20 cellular contexts compared by ENCODE assay signal in genomic region chr7:34136698-34137097, GRCh38.
"Had no signal": no experiment of that assay in that cellular context is flagged by ENCODE, and none has a peak within 500 bp of the region (broad histone marks: within the 10 kb centered on the region; RNA-seq: fewer than 3 reads in every experiment).

No MANE protein-coding gene starts in this region.

- H3K9me3 ChIP-seq: adrenal gland, breast epithelium, colonic mucosa, esophagus squamous epithelium, gastroesophageal sphincter, right lobe of liver, stomach, suprapubic skin, transverse colon had no signal

- H3K36me3 ChIP-seq: adrenal gland, breast epithelium, colonic mucosa, esophagus squamous epithelium, gastroesophageal sphincter, right lobe of liver, stomach, suprapubic skin, transverse colon had no signal

- H3K27me3 ChIP-seq: adrenal gland, breast epithelium, colonic mucosa, esophagus squamous epithelium, gastroesophageal sphincter, right lobe of liver, stomach, suprapubic skin, transverse colon had no signal

- H3K4me3 ChIP-seq: adrenal gland, breast epithelium, colonic mucosa, esophagus squamous epithelium, gastroesophageal sphincter, right lobe of liver, stomach, suprapubic skin, transverse colon had no signal

- ATAC-seq: gastroesophageal sphincter; left ventricle myocardium superior; stimulated activated effector memory CD8-positive, alpha-beta T cell treated with anti-CD3 and anti-CD28 coated beads, Interleukin-12 subunit alpha, Interleukin-12 subunit beta, amount 100 ng/mL, for 72 hours had no signal

- DNase-seq: activated gamma-delta T cell treated with Interleukin-2 at 50 U/mL for 16 hours; activated T-cell treated with anti-CD3 and anti-CD28 coated beads, Interleukin-2, amount 50 U/mL, for 1 hour; colonic mucosa; esophagus squamous epithelium; head of caudate nucleus; hypothalamus; left ventricle myocardium superior; small intestine; stimulated activated CD4-positive, alpha-beta T cell treated with anti-CD3 and anti-CD28 coated beads, Interleukin-2, amount 100 ng/mL, for 24 hours; stomach; T-helper 9 cell; transverse colon had no signal

- H3K4me1 ChIP-seq: breast epithelium, colonic mucosa, right lobe of liver, suprapubic skin, transverse colon had no signal

- H3K27ac ChIP-seq: adrenal gland, breast epithelium, colonic mucosa, esophagus squamous epithelium, gastroesophageal sphincter, right lobe of liver, stomach, suprapubic skin, transverse colon had no signal

- FAIRE-seq: astrocyte, islet of Langerhans, small intestine had no signal
